In the genomic region with DNA sequence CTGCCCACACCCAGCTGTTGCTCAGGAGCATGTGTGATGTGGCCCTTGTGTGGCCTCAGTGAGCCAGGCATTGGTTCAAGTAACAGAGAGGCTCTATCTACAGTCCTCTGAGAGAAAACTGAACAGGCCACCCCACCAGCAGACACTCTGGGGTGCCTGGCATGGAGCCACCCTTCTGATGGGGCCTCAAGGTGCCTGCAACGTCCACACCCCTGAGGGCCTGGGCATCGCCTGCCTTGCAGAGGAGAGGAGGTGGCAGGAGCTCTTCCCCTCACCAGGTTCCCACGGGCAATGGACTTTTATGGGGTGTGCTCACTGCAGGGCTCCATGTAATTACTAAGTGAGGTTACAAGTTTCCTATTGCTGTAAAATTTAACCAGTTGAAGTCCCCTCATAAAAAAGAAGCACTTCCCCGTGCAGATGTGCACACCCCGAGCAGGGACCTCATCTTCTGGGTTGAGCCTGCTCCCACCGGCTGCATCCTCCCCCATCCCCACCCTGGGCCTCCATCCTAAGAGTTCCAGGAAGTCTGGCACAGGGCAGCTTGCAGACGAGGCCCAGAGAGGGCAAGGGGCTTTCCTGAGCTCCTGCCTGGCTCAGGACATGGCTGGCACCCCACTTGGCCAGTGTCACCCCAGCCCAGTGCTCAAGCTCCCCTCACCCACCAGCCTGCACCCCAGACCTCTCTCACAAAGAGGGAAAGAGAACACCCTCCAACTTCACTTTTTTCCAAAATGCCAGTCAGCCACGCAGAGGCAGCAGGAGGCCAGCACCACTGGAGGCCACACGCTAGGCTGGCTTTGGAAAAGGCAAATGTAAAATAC, we compare ENCODE assay signal across 30 cellular contexts.
A peak's percentile ranks its signal among the peaks of the same experiment; 100 is the strongest.
DNase-seq lines count a peak whose midpoint lies in the region; ATAC-seq and TF ChIP-seq lines count a peak whose summit lies in the region.
"Had no signal": no experiment of that assay in that cellular context is flagged by ENCODE, and none has a peak within 500 bp of the region (broad histone marks: within the 10 kb centered on the region; RNA-seq: fewer than 3 reads in every experiment).

No MANE protein-coding gene starts in this region.

- BruUV-seq in Panc1 (replicated peaks; lab: Mats Ljungman, UMichigan) = no TSS peak

- H3K4me3 ChIP-seq in Panc1 (ENCODE audit: low read depth in 2 of 2, low read length in 2 of 2) (no peak overlapping the region), neuronal stem cell (ENCODE audit: low read length in 2 of 2) (no peak overlapping the region), MM.1S (ENCODE audit: low read length) (no peak overlapping the region)
- H3K4me3 ChIP-seq: GM23248, lung, pancreas, SJCRH30, testis, uterus had no signal

- H3K9ac ChIP-seq in neuronal stem cell (ENCODE audit: low read depth, low read length, poor library complexity) = no peak overlapping the region
- no peak overlapping the region for H3K9ac ChIP-seq in MM.1S (ENCODE audit: low read length)
- H3K9ac ChIP-seq: GM23248 had no signal

- intact Hi-C loops in Panc1 (cut with micrococcal nuclease; ENCODE audit: unreplicated experiment) = no loop called here

- POLR2A ChIA-PET in Panc1 (lab: Charles Lee) = no interaction called here

- DNase-seq in AG20443 (ENCODE audit: low spot score) = peak; percentile 7
- peak; percentile 3 for DNase-seq in GM03348 (ENCODE audit: low spot score)
- DNase-seq in Panc1 (ENCODE audit: low read depth, low spot score) = no peak
- no peak for DNase-seq in neuronal stem cell (ENCODE audit: low spot score)
- DNase-seq in NK-92 (lab: John Stamatoyannopoulos, UW; ENCODE audit: unreplicated experiment) = no peak
- no peak for DNase-seq in DMS114 treated with DMSO at 0.1 percent for 48 hours (lab: John Stamatoyannopoulos, UW; ENCODE audit: unreplicated experiment)
- DNase-seq in MM.1S = no peak
- DNase-seq: ACHN; activated CD4-positive, alpha-beta T cell treated with anti-CD3 and anti-CD28 coated beads for 36 hours; activated effector memory CD4-positive, alpha-beta T cell treated with Interleukin-2 at 50 U/mL for 16 hours; activated T-cell treated with anti-CD3 and anti-CD28 coated beads, Interleukin-2, amount 50 U/mL, for 1 hour; amygdala; brain microvascular endothelial cell; DMS53; GM23248; HFFc6; kidney glomerular epithelial cell; NCI-H226; pancreas; RPMI8226; SJCRH30; stimulated activated CD8-positive, alpha-beta memory T cell treated with anti-CD3 and anti-CD28 coated beads, Interleukin-4, amount 100 ng/mL, for 48 hours; T1000; testis; uterus had no signal

- H3K9me3 ChIP-seq in Panc1 (ENCODE audit: control insufficient read depth, insufficient read depth, low read depth, low read length) = no peaks in the 10 kb centered on the region
- peaks cover 11% of the 10 kb centered on the region in 2 donors for H3K9me3 ChIP-seq in neuronal stem cell (replicated peaks in 1 of 2; ENCODE audit: control insufficient read depth in 2 of 2, insufficient read depth in 1 of 2, low read depth in 1 of 2, low read length in 2 of 2)
- H3K9me3 ChIP-seq in MM.1S (replicated peaks; ENCODE audit: insufficient read depth, low read length) = no peaks in the 10 kb centered on the region
- H3K9me3 ChIP-seq: pancreas, SJCRH30, testis, uterus had no signal

- no CpG with 5 or more reads among the region's 9 CpGs for WGBS in neuronal stem cell (ENCODE audit: extremely low coverage in 2 of 2, insufficient read length in 2 of 2, insufficient replicate concordance in 1 of 2), 2 donors

- peak; percentile 41; the same call in 1 of the 2 replicates for ATAC-seq in Panc1
- ATAC-seq in GM18520 (IDR thresholded peaks at IDR 0.05; ENCODE audit: unreplicated experiment) = no peak
- ATAC-seq: activated CD4-positive, alpha-beta T cell treated with anti-CD3 and anti-CD28 coated beads for 36 hours; activated naive CD4-positive, alpha-beta T cell treated with anti-CD3 and anti-CD28 coated beads, Interleukin-2, amount 50 U/mL, for 72 hours; naive thymus-derived CD8-positive, alpha-beta T cell had no signal

- in situ Hi-C loops in Panc1 (cut with HindIII; ENCODE audit: low pct_unique_long_range_greater_than_20kb, low sequenced_read_pairs) = no loop called here

- H3K27ac ChIP-seq in Panc1 (ENCODE audit: low read length) (no peak overlapping the region), neuronal stem cell (replicated peaks; ENCODE audit: low read length) (no peak overlapping the region), MM.1S (ENCODE audit: low read length) (no peak overlapping the region)
- H3K27ac ChIP-seq: brain microvascular endothelial cell, GM23248, pancreas, SJCRH30, testis, uterus, VCaP had no signal

- peak overlapping the region; percentile 86 for H3K18ac ChIP-seq in neuronal stem cell (ENCODE audit: low read length)

- no peaks in the 10 kb centered on the region for H3K36me3 ChIP-seq in Panc1 (ENCODE audit: control insufficient read depth, insufficient read depth, low read length)
- no peaks in the 10 kb centered on the region for H3K36me3 ChIP-seq in neuronal stem cell (replicated peaks in 1 of 2; ENCODE audit: control insufficient read depth in 2 of 2, insufficient read depth in 2 of 2, low read length in 2 of 2)
- H3K36me3 ChIP-seq in MM.1S (replicated peaks; ENCODE audit: insufficient read depth, low read length) = no peaks in the 10 kb centered on the region
- H3K36me3 ChIP-seq: brain microvascular endothelial cell, pancreas, SJCRH30, uterus had no signal

- H3K4me2 ChIP-seq in neuronal stem cell (ENCODE audit: insufficient read depth, low read length, poor library complexity, severe bottlenecking) (no peak overlapping the region), MM.1S (ENCODE audit: low read depth, low read length) (no peak overlapping the region)

- no peaks in the 10 kb centered on the region for H3K79me2 ChIP-seq in MM.1S (ENCODE audit: low read length)

- H2BK15ac ChIP-seq in neuronal stem cell (ENCODE audit: low read length) = peak overlapping the region; percentile 25

- peak overlapping the region; percentile 52 for H2AK5ac ChIP-seq in neuronal stem cell (ENCODE audit: low read depth, low read length)

- no peaks in the 10 kb centered on the region for H3K79me1 ChIP-seq in neuronal stem cell (ENCODE audit: low read depth, low read length)

- no peaks in the 10 kb centered on the region for H3F3A ChIP-seq in MM.1S (ENCODE audit: insufficient read depth, low read length)

- H3K27me3 ChIP-seq in Panc1 (ENCODE audit: control insufficient read depth, insufficient read depth, low read length) = no peaks in the 10 kb centered on the region
- H3K27me3 ChIP-seq in neuronal stem cell (ENCODE audit: control insufficient read depth in 3 of 3, insufficient read depth in 3 of 3, low read depth in 1 of 3, low read length in 3 of 3) = no peaks in the 10 kb centered on the region
- H3K27me3 ChIP-seq in MM.1S (replicated peaks; ENCODE audit: insufficient read depth, low read length) = 0 out of 2 replicates have a peak, but pooled peaks cover 3% of the 10 kb centered on the region
- H3K27me3 ChIP-seq: brain microvascular endothelial cell, pancreas, SJCRH30, testis, uterus had no signal

- no peak overlapping the region for H2BK12ac ChIP-seq in neuronal stem cell (ENCODE audit: low read length)

- no peak overlapping the region for H3K23ac ChIP-seq in neuronal stem cell (ENCODE audit: low read depth, low read length, poor library complexity)

- H3K4ac ChIP-seq in neuronal stem cell (ENCODE audit: low read length) = no peak overlapping the region

- no peak overlapping the region for H3K14ac ChIP-seq in neuronal stem cell (ENCODE audit: low read length)

- no peak overlapping the region for H2BK120ac ChIP-seq in neuronal stem cell (ENCODE audit: low read depth, low read length)

- no peaks in the 10 kb centered on the region for H3K9me2 ChIP-seq in MM.1S (replicated peaks; ENCODE audit: insufficient read depth, low read length)

- H2AFZ ChIP-seq in neuronal stem cell (ENCODE audit: low read length) = peak overlapping the region; percentile 70
- no peak overlapping the region for H2AFZ ChIP-seq in MM.1S (ENCODE audit: low read length)
- H2AFZ ChIP-seq: GM23248 had no signal

- no peaks in the 10 kb centered on the region for H4K20me1 ChIP-seq in MM.1S (ENCODE audit: insufficient read depth, low read length)

- H3K4me1 ChIP-seq in Panc1 (ENCODE audit: control insufficient read depth, insufficient read depth, low read length) (no peaks in the 10 kb centered on the region), neuronal stem cell (ENCODE audit: control insufficient read depth in 2 of 2, insufficient read depth in 1 of 2, low read depth in 1 of 2, low read length in 2 of 2) (peaks cover 2 to 8% of the 10 kb centered on the region in 2 donors), MM.1S (ENCODE audit: low read length) (no peaks in the 10 kb centered on the region)
- H3K4me1 ChIP-seq: pancreas, SJCRH30, testis, uterus had no signal

- CTCF ChIA-PET in Panc1 (lab: Charles Lee) = no interaction called here

- H4K91ac ChIP-seq in neuronal stem cell (ENCODE audit: low read depth, low read length, poor library complexity) = no peak overlapping the region

- no peak overlapping the region for H4K8ac ChIP-seq in neuronal stem cell (ENCODE audit: low read depth, low read length)

- TF ChIP-seq CTCF in Panc1 (IDR thresholded peaks at IDR 0.05) = no peak
- no peak for TF ChIP-seq CTCF in MM.1S (IDR thresholded peaks at IDR 0.05; ENCODE audit: low read length)

- H2BK5ac ChIP-seq in neuronal stem cell (ENCODE audit: low read length) = no peak overlapping the region

Comparison
In these comparisons a context has a peak if more than half of its experiments do, and no peak if none do; other contexts are left out.
1. DNase-seq: peak in AG20443 (single experiment) and GM03348 (single experiment); none in Panc1 (single experiment), neuronal stem cell (single experiment), NK-92 (single experiment), DMS114 treated with DMSO at 0.1 percent for 48 hours (single experiment) and MM.1S (single experiment).